11 cellular contexts compared by ENCODE assay signal in the genomic region with DNA sequence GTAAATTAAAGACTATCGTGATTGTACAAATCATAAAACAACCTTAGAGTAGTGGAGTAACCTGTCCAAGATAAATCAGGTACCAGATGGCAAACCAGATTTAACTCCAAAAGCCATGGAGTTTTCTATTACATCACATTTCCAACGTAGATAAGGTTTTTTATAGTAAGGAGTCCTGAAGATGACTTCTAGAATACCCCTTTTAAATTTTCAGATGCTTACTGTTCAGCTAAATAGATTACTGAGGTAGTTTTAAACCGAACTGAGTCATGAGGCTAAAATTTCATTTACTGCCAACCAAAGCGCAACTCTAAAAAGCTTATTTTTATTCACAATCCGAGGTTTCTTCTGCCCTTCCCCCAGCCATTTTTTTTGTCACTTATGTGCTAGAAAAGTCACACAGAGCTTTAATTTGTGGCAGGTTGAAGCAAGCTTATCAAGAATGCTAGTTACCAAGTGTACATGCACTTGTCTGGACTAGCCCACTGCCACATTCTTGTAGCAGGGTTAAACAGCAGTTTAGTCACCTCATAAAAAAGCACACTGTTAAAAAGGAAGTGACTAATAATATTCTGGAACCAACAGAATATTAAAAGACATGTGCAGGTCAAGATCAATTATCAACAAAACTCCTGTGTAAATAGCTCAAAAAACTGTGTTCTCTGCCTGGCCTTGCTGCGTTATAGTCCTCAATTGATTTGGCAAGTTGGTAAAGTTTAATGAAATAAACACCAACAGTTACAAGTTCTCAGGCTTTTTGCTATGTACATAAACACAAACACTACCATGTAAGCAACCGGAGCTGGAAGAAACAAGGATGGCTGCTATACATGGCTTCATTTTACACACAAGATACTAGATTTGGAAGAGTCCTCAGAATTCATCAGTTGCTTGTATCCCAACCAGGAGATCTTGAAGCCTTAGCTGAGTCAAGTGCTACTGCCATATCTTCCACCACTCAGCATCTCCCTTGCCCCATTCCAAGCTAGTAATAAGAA.
DNase-seq lines count a peak whose midpoint lies in the region; ATAC-seq and TF ChIP-seq lines count a peak whose summit lies in the region.
"Had no signal": no experiment of that assay in that cellular context is flagged by ENCODE, and none has a peak within 500 bp of the region (broad histone marks: within the 10 kb centered on the region; RNA-seq: fewer than 3 reads in every experiment).

No MANE protein-coding gene starts in this region.

- H3K36me3 ChIP-seq in SU-DHL-6 (ENCODE audit: low read length) (no peaks in the 10 kb centered on the region), left lung (no peaks in the 10 kb centered on the region)

- peaks cover 4% of the 10 kb centered on the region for H3K4me1 Mint-ChIP-seq in activated CD4-positive, alpha-beta T cell treated with anti-CD3 and anti-CD28 coated beads, Interleukin-2, amount 10 ng/mL, durations not matched to agents 7 days and 5 days
- no peaks in the 10 kb centered on the region for H3K4me1 Mint-ChIP-seq in stimulated activated memory B cell treated with anti-CD40 and anti-IgM and Interleukin-4, amounts not matched to agents 10 μg/mL and 1 μg/mL and 100 μg/mL, for 72 hours
- H3K4me1 Mint-ChIP-seq: nephron progenitor cell had no signal

- intact Hi-C loops in left lung (cut with DNase I): no loop called here

- peaks cover 1% of the 10 kb centered on the region for H3K36me3 Mint-ChIP-seq in activated CD4-positive, alpha-beta T cell treated with anti-CD3 and anti-CD28 coated beads, Interleukin-2, amount 10 ng/mL, durations not matched to agents 7 days and 5 days (ENCODE audit: low read depth)
- peaks cover 6% of the 10 kb centered on the region for H3K36me3 Mint-ChIP-seq in stimulated activated memory B cell treated with anti-CD40 and anti-IgM and Interleukin-4, amounts not matched to agents 10 μg/mL and 1 μg/mL and 100 μg/mL, for 72 hours

- CTCF ChIA-PET in activated CD4-positive, alpha-beta T cell treated with anti-CD3 and anti-CD28 coated beads, Interleukin-2, amount 10 ng/mL, durations not matched to agents 7 days and 5 days (lab: Charles Lee): no interaction called here

- no peak overlapping the region for H3K4me3 ChIP-seq in SU-DHL-6 (ENCODE audit: insufficient read depth, low read length, poor library complexity, severe bottlenecking)
- no peak overlapping the region for H3K4me3 ChIP-seq in left lung
- H3K4me3 ChIP-seq: dorsolateral prefrontal cortex had no signal

- H3K9ac ChIP-seq in SU-DHL-6 (ENCODE audit: low read length): peak overlapping the region; percentile 13; the same call in 1 of the 2 replicates

- peaks cover 17% of the 10 kb centered on the region; the same call in 1 of the 2 replicates for H3F3A ChIP-seq in SU-DHL-6 (ENCODE audit: insufficient read depth)

- H2AFZ ChIP-seq in SU-DHL-6 (ENCODE audit: low read depth, low read length, severe bottlenecking): no peak overlapping the region

- H3K4me3 Mint-ChIP-seq in activated CD4-positive, alpha-beta T cell treated with anti-CD3 and anti-CD28 coated beads, Interleukin-2, amount 10 ng/mL, durations not matched to agents 7 days and 5 days: no peak overlapping the region
- no peak overlapping the region for H3K4me3 Mint-ChIP-seq in stimulated activated memory B cell treated with anti-CD40 and anti-IgM and Interleukin-4, amounts not matched to agents 10 μg/mL and 1 μg/mL and 100 μg/mL, for 72 hours
- H3K4me3 Mint-ChIP-seq: nephron progenitor cell had no signal

- no peak overlapping the region for H3K27ac Mint-ChIP-seq in activated CD4-positive, alpha-beta T cell treated with anti-CD3 and anti-CD28 coated beads, Interleukin-2, amount 10 ng/mL, durations not matched to agents 7 days and 5 days
- no peak overlapping the region for H3K27ac Mint-ChIP-seq in stimulated activated memory B cell treated with anti-CD40 and anti-IgM and Interleukin-4, amounts not matched to agents 10 μg/mL and 1 μg/mL and 100 μg/mL, for 72 hours
- H3K27ac Mint-ChIP-seq: nephron progenitor cell had no signal

- H3K27me3 ChIP-seq in SU-DHL-6 (ENCODE audit: low read length): no peaks in the 10 kb centered on the region
- no peaks in the 10 kb centered on the region for H3K27me3 ChIP-seq in left lung
- H3K27me3 ChIP-seq: dorsolateral prefrontal cortex had no signal

- no peaks in the 10 kb centered on the region for H3K9me3 Mint-ChIP-seq in activated CD4-positive, alpha-beta T cell treated with anti-CD3 and anti-CD28 coated beads, Interleukin-2, amount 10 ng/mL, durations not matched to agents 7 days and 5 days
- no peaks in the 10 kb centered on the region for H3K9me3 Mint-ChIP-seq in stimulated activated memory B cell treated with anti-CD40 and anti-IgM and Interleukin-4, amounts not matched to agents 10 μg/mL and 1 μg/mL and 100 μg/mL, for 72 hours
- H3K9me3 Mint-ChIP-seq: nephron progenitor cell had no signal

- POLR2A ChIA-PET in activated CD4-positive, alpha-beta T cell treated with anti-CD3 and anti-CD28 coated beads, Interleukin-2, amount 10 ng/mL, durations not matched to agents 7 days and 5 days (lab: Charles Lee): no interaction called here

- no peak for TF ChIP-seq CTCF in SU-DHL-6 (IDR thresholded peaks at IDR 0.05; ENCODE audit: insufficient read depth, low read length, poor library complexity, severe bottlenecking)
- TF ChIP-seq CTCF in left lung (IDR thresholded peaks at IDR 0.05): no peak

- H3K9me3 ChIP-seq in SU-DHL-6 (ENCODE audit: insufficient read depth, low read length): no peaks in the 10 kb centered on the region
- no peaks in the 10 kb centered on the region for H3K9me3 ChIP-seq in left lung

- DNase-seq in DMS79 (lab: John Stamatoyannopoulos, UW) (peak; percentile 7), left lung (no peak), activated gamma-delta T cell treated with Interleukin-2 at 50 U/mL for 16 hours (no peak)
- no peak for DNase-seq in activated CD4-positive, alpha-beta T cell treated with anti-CD3 and anti-CD28 coated beads, Interleukin-2, amount 10 ng/mL, durations not matched to agents 7 days and 5 days
- DNase-seq: activated CD4-positive, alpha-beta T cell treated with anti-CD3 and anti-CD28 coated beads for 48 hours; dorsolateral prefrontal cortex; nephron progenitor cell had no signal

- H3K27ac ChIP-seq in SU-DHL-6 (ENCODE audit: low read depth, low read length) (peak overlapping the region; percentile 54), left lung (peak overlapping the region in 1 of 2 donors; percentile 13)
- H3K27ac ChIP-seq: dorsolateral prefrontal cortex had no signal

- H3K4me1 ChIP-seq in left lung: no peaks in the 10 kb centered on the region

- no peaks in the 10 kb centered on the region for H3K9me2 ChIP-seq in SU-DHL-6 (replicated peaks; ENCODE audit: insufficient read depth, low read length)

- H3K4me2 ChIP-seq in SU-DHL-6 (ENCODE audit: low read depth, low read length, poor library complexity, severe bottlenecking): peak overlapping the region; percentile 20

- no peaks in the 10 kb centered on the region for H4K20me1 ChIP-seq in SU-DHL-6 (ENCODE audit: low read depth, low read length)

- H3K79me2 ChIP-seq in SU-DHL-6 (ENCODE audit: insufficient read depth, low read length): no peaks in the 10 kb centered on the region

- ATAC-seq in HG03442 (IDR thresholded peaks at IDR 0.05; ENCODE audit: unreplicated experiment): peak; percentile 76
- peak; percentile 73 for ATAC-seq in left lung
- ATAC-seq in stimulated activated memory B cell treated with anti-CD40 and anti-IgM and Interleukin-4, amounts not matched to agents 10 μg/mL and 1 μg/mL and 100 μg/mL, for 72 hours: no peak
- no peak for ATAC-seq in GM18870 (IDR thresholded peaks at IDR 0.05; ENCODE audit: unreplicated experiment)

- H3K27me3 Mint-ChIP-seq in activated CD4-positive, alpha-beta T cell treated with anti-CD3 and anti-CD28 coated beads, Interleukin-2, amount 10 ng/mL, durations not matched to agents 7 days and 5 days: no peaks in the 10 kb centered on the region
- no peaks in the 10 kb centered on the region for H3K27me3 Mint-ChIP-seq in stimulated activated memory B cell treated with anti-CD40 and anti-IgM and Interleukin-4, amounts not matched to agents 10 μg/mL and 1 μg/mL and 100 μg/mL, for 72 hours

Comparison
In these comparisons a context has a peak if more than half of its experiments do, and no peak if none do; other contexts are left out.
1. ATAC-seq: peak in HG03442 (single experiment) and left lung (single experiment); none in stimulated activated memory B cell treated with anti-CD40 and anti-IgM and Interleukin-4, amounts not matched to agents 10 μg/mL and 1 μg/mL and 100 μg/mL, for 72 hours (single experiment) and GM18870 (single experiment).